7 cellular contexts compared by ENCODE assay signal in genomic region chr6:138986578-138986977, GRCh38. TPM values are rescaled to one million over a fixed set of nuclear protein-coding genes. Genes with fewer than 3 reads are reported as not detected.
DNase-seq lines count a peak whose midpoint lies in the region; ATAC-seq and TF ChIP-seq lines count a peak whose summit lies in the region.

No MANE protein-coding gene starts in this region.

- peaks cover 15% of the 10 kb centered on the region for H3K79me2 ChIP-seq in trophoblast cell (ENCODE audit: control insufficient read depth, insufficient read depth, low read length, poor library complexity)

- H3K4me2 ChIP-seq in trophoblast cell (ENCODE audit: low read length), result peak overlapping the region; percentile 92

- no peak overlapping the region for H2BK12ac ChIP-seq in trophoblast cell (ENCODE audit: low read length)

- H3K4me3 ChIP-seq in H7 (ENCODE audit: insufficient read depth, low read depth, low read length), result peak overlapping the region; percentile 88
- H3K4me3 ChIP-seq in trophoblast cell (ENCODE audit: low read depth, low read length), result no peak overlapping the region

- H3K27me3 ChIP-seq in H7 (ENCODE audit: control insufficient read depth, insufficient read depth, low read length) (no peaks in the 10 kb centered on the region), trophoblast cell (ENCODE audit: insufficient read depth, low read length) (no peaks in the 10 kb centered on the region)

- no peak overlapping the region for H2AFZ ChIP-seq in trophoblast cell (ENCODE audit: insufficient read depth, low read length, poor library complexity)

- no peak for ATAC-seq in GM18520 (IDR thresholded peaks at IDR 0.05; ENCODE audit: unreplicated experiment)

- no peak overlapping the region for H2BK120ac ChIP-seq in trophoblast cell (ENCODE audit: insufficient read depth, low read length, poor library complexity)

- H3K27ac ChIP-seq in trophoblast cell (ENCODE audit: low read depth, low read length), result no peak overlapping the region

- no CpG with 5 or more reads among the region's 3 CpGs for WGBS in trophoblast cell (ENCODE audit: extremely low coverage, insufficient coverage, insufficient read length)

- H3K4me1 ChIP-seq in trophoblast cell (ENCODE audit: control insufficient read depth in 1 of 2, insufficient read depth in 2 of 2, low read length in 2 of 2), result peaks cover 4% of the 10 kb centered on the region in 2 experiments

- peaks cover 9% of the 10 kb centered on the region for H3K79me1 ChIP-seq in trophoblast cell (ENCODE audit: low read length)

- H3K18ac ChIP-seq in trophoblast cell (ENCODE audit: low read length), result no peak overlapping the region

- H4K8ac ChIP-seq in trophoblast cell (ENCODE audit: low read depth, low read length), result no peak overlapping the region

- H4K91ac ChIP-seq in trophoblast cell (ENCODE audit: low read depth, low read length), result no peak overlapping the region

- no peak overlapping the region for H4K12ac ChIP-seq in trophoblast cell (ENCODE audit: low read depth, low read length)

- no peak overlapping the region for H3K14ac ChIP-seq in trophoblast cell (ENCODE audit: low read length)

- H3K9me3 ChIP-seq in trophoblast cell (ENCODE audit: insufficient read depth, low read depth, low read length), result no peaks in the 10 kb centered on the region

- H2BK5ac ChIP-seq in trophoblast cell (ENCODE audit: low read depth, low read length, poor library complexity), result no peak overlapping the region

- peak overlapping the region; percentile 77 for H3K9ac ChIP-seq in trophoblast cell (ENCODE audit: low read length)

- H2AK5ac ChIP-seq in trophoblast cell (ENCODE audit: low read length), result no peak overlapping the region

- TF ChIP-seq POLR2A in erythroblast (IDR thresholded peaks at IDR 0.05; ENCODE audit: low read length), result no peak

- peak overlapping the region; percentile 91 for H3K23ac ChIP-seq in trophoblast cell (ENCODE audit: low read length)

- no peak for DNase-seq in H7
- DNase-seq in RKO (ENCODE audit: low spot score), result peak; percentile 54
- peak; percentile 44 to 56 for DNase-seq in erythroblast (lab: John Stamatoyannopoulos, UW)
- DNase-seq in trophoblast cell, result peak; percentile 44 to 82
- no peak for DNase-seq in stimulated activated CD4-positive, alpha-beta T cell treated with anti-CD3 and anti-CD28 coated beads, Interleukin-1b, Interleukin-23, amount 100 ng/mL, for 48 hours
- DNase-seq in NCI-H748 (lab: John Stamatoyannopoulos, UW; ENCODE audit: unreplicated experiment), result no peak

- peak overlapping the region; percentile 76 for H3K4ac ChIP-seq in trophoblast cell (ENCODE audit: low read depth, low read length)

- H3K36me3 ChIP-seq in H7 (replicated peaks; ENCODE audit: control insufficient read depth, insufficient read depth, low read length), result no peaks in the 10 kb centered on the region
- H3K36me3 ChIP-seq in trophoblast cell (ENCODE audit: control insufficient read depth in 1 of 2, insufficient read depth in 2 of 2, low read length in 2 of 2), result no peaks in the 10 kb centered on the region

RNA-seq across cellular contexts. Expression of gene REPS1, which starts 1.5 kb away (rescaled TPM):
- 55.8 and 64.1 TPM in 2 replicates for total RNA-seq in H7 (2014; rRNA removed; shearing (Covaris generic))
- 51.8 and 52.2 TPM in 2 replicates for polyA plus RNA-seq in trophoblast cell (2013)

RNA-seq across cellular contexts. Expression of gene ABRACL, which starts 42.0 kb away (rescaled TPM):
- 108 and 111 TPM in 2 replicates for total RNA-seq in H7 (2014; rRNA removed; shearing (Covaris generic))
- polyA plus RNA-seq in trophoblast cell (2013), result 148 and 152 TPM in 2 replicates

Comparison
In these comparisons a context has a peak if more than half of its experiments do, and no peak if none do; other contexts are left out.
1. DNase-seq: peak in RKO (single experiment), erythroblast (2 of 2) and trophoblast cell (2 of 2); none in H7 (single experiment), stimulated activated CD4-positive, alpha-beta T cell treated with anti-CD3 and anti-CD28 coated beads, Interleukin-1b, Interleukin-23, amount 100 ng/mL, for 48 hours (single experiment) and NCI-H748 (single experiment).